In genomic region chr10:131694168-131694962, GRCh38 we compare ENCODE assay signal across 15 cellular contexts.
"Had no signal": no experiment of that assay in that cellular context is flagged by ENCODE, and none has a peak within 500 bp of the region (broad histone marks: within the 10 kb centered on the region; RNA-seq: fewer than 3 reads in every experiment).

No MANE protein-coding gene starts in this region.

- H3K4me1 ChIP-seq: body of pancreas had no signal

- H3K27me3 ChIP-seq: body of pancreas had no signal

- H3K4me3 ChIP-seq: body of pancreas, cardiac muscle cell had no signal

- H3K27ac Mint-ChIP-seq: activated naive CD8-positive, alpha-beta T cell treated with anti-CD3 and anti-CD28 coated beads, Interleukin-2, amount 50 U/mL, for 24 hours; WTC11 had no signal

- H3K36me3 Mint-ChIP-seq: WTC11 had no signal

- H3K9me3 Mint-ChIP-seq: WTC11 had no signal

- ATAC-seq: activated naive CD8-positive, alpha-beta T cell treated with anti-CD3 and anti-CD28 coated beads, Interleukin-2, amount 50 U/mL, for 24 hours; body of pancreas; esophagus mucosa; WTC11 had no signal

- H3K4me1 Mint-ChIP-seq: activated naive CD8-positive, alpha-beta T cell treated with anti-CD3 and anti-CD28 coated beads, Interleukin-2, amount 50 U/mL, for 24 hours had no signal

- H3K4me3 Mint-ChIP-seq: activated naive CD8-positive, alpha-beta T cell treated with anti-CD3 and anti-CD28 coated beads, Interleukin-2, amount 50 U/mL, for 24 hours; WTC11 had no signal

- H3K9me3 ChIP-seq: body of pancreas had no signal

- H3K27ac ChIP-seq: body of pancreas, cardiac muscle cell had no signal

- H3K36me3 ChIP-seq: cardiac muscle cell had no signal

- DNase-seq: activated effector memory CD4-positive, alpha-beta T cell treated with anti-CD3 and anti-CD28 coated beads, Interleukin-2, amount 50 U/mL, for 16 hours; activated naive CD4-positive, alpha-beta T cell treated with anti-CD3 and anti-CD28 coated beads, Interleukin-2, amount 50 U/mL, for 16 hours; activated naive CD8-positive, alpha-beta T cell treated with anti-CD3 and anti-CD28 coated beads, Interleukin-2, amount 50 U/mL, for 24 hours; body of pancreas; dermis blood vessel endothelial cell; effector CD8-positive, alpha-beta T cell; foreskin melanocyte; hippocampal formation; occipital lobe; stimulated activated CD4-positive, alpha-beta T cell treated with anti-CD3 and anti-CD28 coated beads, Interleukin-4, amount 100 ng/mL, for 24 hours; stimulated activated naive CD8-positive, alpha-beta T cell treated with anti-CD3 and anti-CD28 coated beads, Interleukin-15, Interleukin-2, amounts not matched to agents 100 U/mL and 50 U/mL, for 24 hours; T-helper 1 cell had no signal
